ENCODE assay signal across 19 cellular contexts in genomic region chr2:33166287-33166881, GRCh38.
DNase-seq lines count a peak whose midpoint lies in the region; ATAC-seq and TF ChIP-seq lines count a peak whose summit lies in the region.
"Had no signal": no experiment of that assay in that cellular context is flagged by ENCODE, and none has a peak within 500 bp of the region (broad histone marks: within the 10 kb centered on the region; RNA-seq: fewer than 3 reads in every experiment).

No MANE protein-coding gene starts in this region.

- H3K36me3 ChIP-seq in IMR-90 (ENCODE audit: control insufficient read depth, insufficient read depth, low read length) (peaks cover 4% of the 10 kb centered on the region), mesenchymal stem cell (ENCODE audit: control insufficient read depth in 1 of 2, insufficient read depth in 2 of 2, low read depth in 1 of 2, low read length in 2 of 2) (no peaks in the 10 kb centered on the region), mesendoderm (ENCODE audit: control insufficient read depth, insufficient read depth, low read length) (no peaks in the 10 kb centered on the region)
- H3K36me3 ChIP-seq: lower lobe of right lung, upper lobe of left lung had no signal

- CTCF ChIA-PET in IMR-90 (lab: Yijun Ruan, JAX), result interaction anchor here (1.0 kb wide), 1 partner anchor 135 kb away, joined by 3 read pairs; no protein-coding TSS in a partner anchor

- H3K9me3 ChIP-seq in IMR-90 (ENCODE audit: control insufficient read depth, insufficient read depth, low read length) (no peaks in the 10 kb centered on the region), mesenchymal stem cell (ENCODE audit: control insufficient read depth, low read length) (no peaks in the 10 kb centered on the region)
- H3K9me3 ChIP-seq: lower lobe of right lung, upper lobe of left lung had no signal

- peak overlapping the region; percentile 81; the same call in 1 of the 2 replicates for H2BK20ac ChIP-seq in IMR-90 (ENCODE audit: low read depth, low read length)

- POLR2A ChIA-PET in IMR-90 (lab: Charles Lee; ENCODE audit: unreplicated experiment), result no interaction called here

- no peaks in the 10 kb centered on the region for H3K79me2 ChIP-seq in mesendoderm (ENCODE audit: control insufficient read depth, insufficient read depth, low read length)

- DNase-seq in AG08395 (ENCODE audit: low spot score) (peak; percentile 21), IMR-90 (peak; percentile 73), choroid plexus epithelial cell (ENCODE audit: low read depth) (peak; percentile 77), mesenchymal stem cell (no peak), mesendoderm (no peak), H4 (ENCODE audit: low spot score) (no peak)
- no peak for DNase-seq in effector CD4-positive, alpha-beta T cell
- DNase-seq: activated CD4-positive, alpha-beta T cell treated with anti-CD3 and anti-CD28 coated beads for 1 hour; activated gamma-delta T cell; anterior cingulate cortex; foreskin melanocyte; H7; lower lobe of right lung; naive thymus-derived CD8-positive, alpha-beta T cell; NCI-H1930; NCI-H524 treated with DMSO at 0.1 percent for 48 hours; upper lobe of left lung had no signal

- H2BK120ac ChIP-seq in IMR-90 (ENCODE audit: low read depth, low read length), result peak overlapping the region; percentile 85
- H2BK120ac ChIP-seq in mesenchymal stem cell (ENCODE audit: low read depth, low read length), result no peak overlapping the region
- no peak overlapping the region for H2BK120ac ChIP-seq in mesendoderm (ENCODE audit: low read depth, low read length)

- no peak overlapping the region for H2AK9ac ChIP-seq in IMR-90 (replicated peaks; ENCODE audit: low read depth, low read length, poor library complexity)

- peaks cover 4% of the 10 kb centered on the region for H3K9me1 ChIP-seq in IMR-90 (ENCODE audit: insufficient read depth, low read length)

- H3K9ac ChIP-seq in IMR-90 (ENCODE audit: low read depth, low read length) (no peak overlapping the region; the same call in 1 of the 2 replicates), mesenchymal stem cell (ENCODE audit: low read length) (peak overlapping the region; percentile 62), mesendoderm (ENCODE audit: low read length) (no peak overlapping the region)

- peak overlapping the region; percentile 48; the same call in 1 of the 2 replicates for H3K4me2 ChIP-seq in IMR-90 (ENCODE audit: low read depth, low read length)
- no peak overlapping the region for H3K4me2 ChIP-seq in mesenchymal stem cell (ENCODE audit: low read length, poor library complexity, severe bottlenecking)
- no peak overlapping the region for H3K4me2 ChIP-seq in mesendoderm (ENCODE audit: low read length)
- H3K4me2 ChIP-seq: smooth muscle cell had no signal

- dilution Hi-C loops in IMR-90 (cut with HindIII; ENCODE audit: low sequenced_read_pairs, unreplicated experiment), result no loop called here

- no peak overlapping the region for H2AFZ ChIP-seq in IMR-90 (replicated peaks; ENCODE audit: low read length, poor library complexity)
- H2AFZ ChIP-seq in mesenchymal stem cell (ENCODE audit: low read depth, low read length), result no peak overlapping the region

- peak overlapping the region; percentile 40 for H4K5ac ChIP-seq in IMR-90 (ENCODE audit: low read depth, low read length)
- H4K5ac ChIP-seq in mesendoderm (ENCODE audit: low read length), result no peak overlapping the region

- peak overlapping the region; percentile 50; the same call in 1 of the 2 replicates for H3K27ac ChIP-seq in IMR-90 (ENCODE audit: insufficient read depth, low read length)
- H3K27ac ChIP-seq in mesenchymal stem cell (ENCODE audit: low read length, poor library complexity, severe bottlenecking), result no peak overlapping the region
- no peak overlapping the region for H3K27ac ChIP-seq in mesendoderm (ENCODE audit: low read depth, low read length)
- H3K27ac ChIP-seq: lower lobe of right lung, upper lobe of left lung had no signal

- TF ChIP-seq POLR2A in IMR-90 (IDR thresholded peaks at IDR 0.05; ENCODE audit: low read depth, low read length), result no peak

- H2BK15ac ChIP-seq in IMR-90 (ENCODE audit: low read depth, low read length), result peak overlapping the region; percentile 87; the same call in 2 of the 3 replicates
- no peak overlapping the region for H2BK15ac ChIP-seq in mesenchymal stem cell (ENCODE audit: low read depth, poor library complexity, severe bottlenecking)
- H2BK15ac ChIP-seq in mesendoderm (replicated peaks; ENCODE audit: low read depth), result no peak overlapping the region

- H4K8ac ChIP-seq in IMR-90 (ENCODE audit: low read depth in 2 of 2, low read length in 2 of 2), result peak overlapping the region; percentile 30 to 86
- H4K8ac ChIP-seq in mesenchymal stem cell (ENCODE audit: low read length), result no peak overlapping the region
- no peak overlapping the region for H4K8ac ChIP-seq in mesendoderm (ENCODE audit: low read depth, low read length)

- no peaks in the 10 kb centered on the region for H3K27me3 ChIP-seq in IMR-90 (ENCODE audit: control insufficient read depth, insufficient read depth, low read length)
- no peaks in the 10 kb centered on the region for H3K27me3 ChIP-seq in mesenchymal stem cell (ENCODE audit: control insufficient read depth in 1 of 2, insufficient read depth in 1 of 2, low read length in 2 of 2)
- no peaks in the 10 kb centered on the region for H3K27me3 ChIP-seq in mesendoderm (ENCODE audit: insufficient read depth, low read length, poor library complexity)
- H3K27me3 ChIP-seq: upper lobe of left lung had no signal

- TF ChIP-seq RAD21 in IMR-90 (IDR thresholded peaks at IDR 0.05; ENCODE audit: low read length), result no peak

- no TSS peak for BruUV-seq in IMR-90 (replicated peaks; lab: Mats Ljungman, UMichigan)

- peak overlapping the region; percentile 79 for H3K18ac ChIP-seq in IMR-90 (ENCODE audit: low read depth, low read length)
- H3K18ac ChIP-seq in mesenchymal stem cell (ENCODE audit: low read depth in 1 of 2, low read length in 2 of 2), result no peak overlapping the region
- no peak overlapping the region for H3K18ac ChIP-seq in mesendoderm (ENCODE audit: low read length)

- H3K56ac ChIP-seq in IMR-90 (ENCODE audit: extremely low read depth, insufficient read depth, low read length), result no peak overlapping the region
- H3K56ac ChIP-seq in mesendoderm (ENCODE audit: low read length), result no peak overlapping the region

- H4K91ac ChIP-seq in IMR-90 (ENCODE audit: insufficient read depth, low read depth, low read length), result peak overlapping the region; percentile 81
- no peak overlapping the region for H4K91ac ChIP-seq in mesenchymal stem cell (ENCODE audit: low read length)

- H3K79me1 ChIP-seq in IMR-90 (ENCODE audit: low read depth in 1 of 2, low read length in 2 of 2) (peaks cover 28 to 54% of the 10 kb centered on the region in 2 experiments), mesenchymal stem cell (replicated peaks; ENCODE audit: low read length, poor library complexity, severe bottlenecking) (no peaks in the 10 kb centered on the region), mesendoderm (ENCODE audit: low read length) (no peaks in the 10 kb centered on the region)

- H2BK5ac ChIP-seq in IMR-90 (ENCODE audit: low read depth, low read length, poor library complexity, severe bottlenecking) (peak overlapping the region; percentile 72), mesenchymal stem cell (ENCODE audit: low read depth, low read length, poor library complexity, severe bottlenecking) (no peak overlapping the region), mesendoderm (ENCODE audit: low read length) (no peak overlapping the region)

- ATAC-seq in IMR-90 (ENCODE audit: low read depth), result peak; percentile 52
- ATAC-seq in HG03378 (IDR thresholded peaks at IDR 0.05; ENCODE audit: unreplicated experiment), result no peak
- ATAC-seq: lower lobe of right lung; naive thymus-derived CD8-positive, alpha-beta T cell had no signal

- peak overlapping the region; percentile 59; the same call in 1 of the 2 replicates for H2AK5ac ChIP-seq in IMR-90 (ENCODE audit: low read depth, low read length)
- H2AK5ac ChIP-seq in mesenchymal stem cell (ENCODE audit: low read length, severe bottlenecking), result no peak overlapping the region
- H2AK5ac ChIP-seq in mesendoderm (ENCODE audit: low read length), result no peak overlapping the region

- no peaks in the 10 kb centered on the region for H4K20me1 ChIP-seq in IMR-90 (ENCODE audit: insufficient read depth, low read length)

- H3K4me1 ChIP-seq in IMR-90 (ENCODE audit: control insufficient read depth, insufficient read depth, low read length), result peaks cover 18% of the 10 kb centered on the region
- no peaks in the 10 kb centered on the region for H3K4me1 ChIP-seq in mesenchymal stem cell (ENCODE audit: control insufficient read depth, insufficient read depth, low read depth, low read length)
- no peaks in the 10 kb centered on the region for H3K4me1 ChIP-seq in mesendoderm (ENCODE audit: control insufficient read depth, low read depth, low read length)
- H3K4me1 ChIP-seq: lower lobe of right lung, upper lobe of left lung had no signal

- H3K4ac ChIP-seq in IMR-90 (ENCODE audit: low read depth, low read length), result peak overlapping the region; percentile 82
- no peak overlapping the region for H3K4ac ChIP-seq in mesenchymal stem cell (ENCODE audit: low read depth in 1 of 2, low read length in 2 of 2)
- no peak overlapping the region for H3K4ac ChIP-seq in mesendoderm (ENCODE audit: low read depth, low read length)

- H3K14ac ChIP-seq in IMR-90 (replicated peaks; ENCODE audit: low read depth, low read length) (peak overlapping the region; percentile 31; the same call in 1 of the 2 replicates), mesenchymal stem cell (ENCODE audit: low read length in 2 of 2) (no peak overlapping the region)

- H3K23ac ChIP-seq in IMR-90 (ENCODE audit: low read depth, low read length) (peak overlapping the region; percentile 25; the same call in 1 of the 2 replicates), mesenchymal stem cell (ENCODE audit: low read length in 2 of 2) (no peak overlapping the region), mesendoderm (ENCODE audit: low read length) (no peak overlapping the region)

- in situ Hi-C loops in IMR-90 (cut with MboI; ENCODE audit: low sequenced_read_pairs), result no loop called here

- no peak overlapping the region for H2BK12ac ChIP-seq in mesenchymal stem cell (ENCODE audit: low read length in 2 of 2)

- WGBS in IMR-90 (ENCODE audit: extremely low coverage in 2 of 2, insufficient read length in 1 of 2), 2 experiments, result no CpG with 5 or more reads among the region's 5 CpGs
- 93% methylated on average over 4 of the region's 5 CpGs for WGBS in mesenchymal stem cell
- WGBS in mesendoderm (ENCODE audit: extremely low coverage, insufficient coverage, low lambda C conversion rate), result no CpG with 5 or more reads among the region's 5 CpGs

- intact Hi-C loops in IMR-90 (cut with micrococcal nuclease), result loop anchor here (2.0 kb wide), 1 partner anchor 44 kb away; no protein-coding TSS in a partner anchor

- no peak for TF ChIP-seq CTCF in IMR-90 (conservative IDR thresholded peaks at IDR 0.05; ENCODE audit: low read depth, low read length)
- no peak for TF ChIP-seq CTCF in choroid plexus epithelial cell (conservative IDR thresholded peaks at IDR 0.05; ENCODE audit: low read depth, low read length)

- H3K4me3 ChIP-seq in IMR-90 (ENCODE audit: insufficient read depth, low read depth, low read length) (no peak overlapping the region), choroid plexus epithelial cell (ENCODE audit: low read depth, low read length) (no peak overlapping the region), mesenchymal stem cell (ENCODE audit: insufficient read depth in 1 of 2, low read depth in 1 of 2, low read length in 2 of 2) (no peak overlapping the region), mesendoderm (ENCODE audit: low read length) (no peak overlapping the region)
- H3K4me3 ChIP-seq: lower lobe of right lung, smooth muscle cell, upper lobe of left lung had no signal

Comparison
In these comparisons a context has a peak if more than half of its experiments do, and no peak if none do; other contexts are left out.
1. DNase-seq: peak in AG08395 (single experiment), IMR-90 (single experiment) and choroid plexus epithelial cell (single experiment); none in mesenchymal stem cell (single experiment), mesendoderm (single experiment), effector CD4-positive, alpha-beta T cell (single experiment) and H4 (single experiment).
2. H4K8ac ChIP-seq: peak in IMR-90 (2 of 2); none in mesenchymal stem cell (single experiment) and mesendoderm (single experiment).